40 cellular contexts compared by ENCODE assay signal in the genomic region with DNA sequence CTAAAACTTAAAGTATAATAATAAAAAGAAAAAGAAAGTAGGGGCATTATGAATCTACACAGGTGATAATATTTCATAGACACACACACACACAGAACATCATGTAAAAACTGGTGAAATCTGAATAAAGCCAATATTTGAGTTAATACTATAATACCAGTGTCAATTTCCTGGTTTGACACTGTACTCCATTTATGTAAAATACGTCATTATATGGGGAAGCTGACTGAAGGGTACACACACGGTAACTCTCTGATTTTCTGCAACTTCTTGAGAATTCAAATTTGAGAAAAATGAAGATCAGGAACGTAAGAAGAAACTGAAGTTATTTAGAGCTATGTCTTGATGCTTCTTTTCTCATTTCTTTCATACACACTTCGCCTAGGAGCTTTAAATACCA.
"Had no signal": no experiment of that assay in that cellular context is flagged by ENCODE, and none has a peak within 500 bp of the region (broad histone marks: within the 10 kb centered on the region; RNA-seq: fewer than 3 reads in every experiment).

No MANE protein-coding gene starts in this region.

- H3K4me3 ChIP-seq: adrenal gland, ascending aorta, body of pancreas, breast epithelium, cardiac muscle cell had no signal

- H3K27ac ChIP-seq: adrenal gland, ascending aorta, body of pancreas, brain microvascular endothelial cell, breast epithelium, cardiac muscle cell had no signal

- H3K9me3 ChIP-seq: adrenal gland, ascending aorta, body of pancreas had no signal

- H3K9me3 Mint-ChIP-seq: activated naive CD4-positive, alpha-beta T cell treated with anti-CD3 and anti-CD28 coated beads, Interleukin-2, amount 50 U/mL, for 24 hours; activated T-cell treated with anti-CD3 and anti-CD28 coated beads, Interleukin-2, amount 50 U/mL, for 4 hours; activated T-helper 1 cell treated with anti-CD3 and anti-CD28 coated beads, Interleukin-12 subunit alpha, Interleukin-12 subunit beta, Interleukin-2, Interleukin-4 antibody, amounts not matched to agents 30 ng/mL and 10 ng/mL and 1 ng/mL, durations not matched to agents 14 hours and 24 hours and 36 hours; activated T-helper 2 cell treated with anti-CD3 and anti-CD28 coated beads, Interferon-gamma antibody, Interleukin-2, Interleukin-4, amounts not matched to agents 10 μg/mL and 5 μg/mL and 100 μg/mL, durations not matched to agents 14 hours and 24 hours and 36 hours; central memory CD8-positive, alpha-beta T cell had no signal

- H3K27ac Mint-ChIP-seq: activated naive CD4-positive, alpha-beta T cell treated with anti-CD3 and anti-CD28 coated beads for 36 hours; activated naive CD4-positive, alpha-beta T cell treated with anti-CD3 and anti-CD28 coated beads, Interleukin-2, amount 10 ng/mL, durations not matched to agents 7 days and 5 days; activated naive CD4-positive, alpha-beta T cell treated with anti-CD3 and anti-CD28 coated beads, Interleukin-2, amount 50 U/mL, for 24 hours; activated naive CD4-positive, alpha-beta T cell treated with anti-CD3 and anti-CD28 coated beads, Interleukin-2, amount 50 U/mL, for 72 hours; activated naive CD8-positive, alpha-beta T cell; activated naive CD8-positive, alpha-beta T cell treated with anti-CD3 and anti-CD28 coated beads for 36 hours; activated naive CD8-positive, alpha-beta T cell treated with anti-CD3 and anti-CD28 coated beads, Interleukin-2, amount 10 ng/mL, durations not matched to agents 7 days and 5 days; activated naive CD8-positive, alpha-beta T cell treated with anti-CD3 and anti-CD28 coated beads, Interleukin-2, amount 50 U/mL, for 24 hours; activated T-cell treated with anti-CD3 and anti-CD28 coated beads, Interleukin-2, amount 50 U/mL, for 24 hours; activated T-cell treated with anti-CD3 and anti-CD28 coated beads, Interleukin-2, amount 50 U/mL, for 72 hours; activated T-helper 1 cell treated with anti-CD3 and anti-CD28 coated beads, Interleukin-12 subunit alpha, Interleukin-12 subunit beta, Interleukin-2, Interleukin-4 antibody, amounts not matched to agents 30 ng/mL and 10 ng/mL and 1 ng/mL, durations not matched to agents 14 hours and 24 hours and 36 hours; activated T-helper 17 cell treated with anti-CD3 and anti-CD28 coated beads, Interleukin-2, amount 50 U/mL, for 72 hours; activated T-helper 2 cell treated with anti-CD3 and anti-CD28 coated beads, Interferon-gamma antibody, Interleukin-2, Interleukin-4, amounts not matched to agents 10 μg/mL and 5 μg/mL and 100 μg/mL, durations not matched to agents 14 hours and 24 hours and 36 hours; brain had no signal

- H3K4me1 ChIP-seq: adrenal gland, ascending aorta, body of pancreas, breast epithelium had no signal

- H3K36me3 ChIP-seq: adrenal gland, ascending aorta, brain microvascular endothelial cell, breast epithelium, cardiac muscle cell had no signal

- H3K4me1 Mint-ChIP-seq: activated naive CD4-positive, alpha-beta T cell treated with anti-CD3 and anti-CD28 coated beads, Interleukin-2, amount 10 ng/mL, durations not matched to agents 7 days and 5 days; activated naive CD4-positive, alpha-beta T cell treated with anti-CD3 and anti-CD28 coated beads, Interleukin-2, amount 50 U/mL, for 24 hours; activated naive CD8-positive, alpha-beta T cell treated with anti-CD3 and anti-CD28 coated beads for 36 hours; activated naive CD8-positive, alpha-beta T cell treated with anti-CD3 and anti-CD28 coated beads, Interleukin-2, amount 10 ng/mL, durations not matched to agents 7 days and 5 days; activated naive CD8-positive, alpha-beta T cell treated with anti-CD3 and anti-CD28 coated beads, Interleukin-2, amount 50 U/mL, for 24 hours; activated T-helper 17 cell treated with anti-CD3 and anti-CD28 coated beads, Interleukin-2, amount 50 U/mL, for 72 hours; brain; central memory CD8-positive, alpha-beta T cell had no signal

- FAIRE-seq: astrocyte, bronchial epithelial cell had no signal

- H3K4me3 Mint-ChIP-seq: activated naive CD4-positive, alpha-beta T cell treated with anti-CD3 and anti-CD28 coated beads for 36 hours; activated naive CD4-positive, alpha-beta T cell treated with anti-CD3 and anti-CD28 coated beads, Interleukin-2, amount 10 ng/mL, durations not matched to agents 7 days and 5 days; activated naive CD4-positive, alpha-beta T cell treated with anti-CD3 and anti-CD28 coated beads, Interleukin-2, amount 50 U/mL, for 24 hours; activated naive CD8-positive, alpha-beta T cell; activated naive CD8-positive, alpha-beta T cell treated with anti-CD3 and anti-CD28 coated beads for 36 hours; activated naive CD8-positive, alpha-beta T cell treated with anti-CD3 and anti-CD28 coated beads, Interleukin-2, amount 10 ng/mL, durations not matched to agents 7 days and 5 days; activated naive CD8-positive, alpha-beta T cell treated with anti-CD3 and anti-CD28 coated beads, Interleukin-2, amount 50 U/mL, for 24 hours; activated T-cell treated with anti-CD3 and anti-CD28 coated beads, Interleukin-2, amount 50 U/mL, for 24 hours; activated T-cell treated with anti-CD3 and anti-CD28 coated beads, Interleukin-2, amount 50 U/mL, for 4 hours; activated T-cell treated with anti-CD3 and anti-CD28 coated beads, Interleukin-2, amount 50 U/mL, for 72 hours; activated T-helper 1 cell treated with anti-CD3 and anti-CD28 coated beads, Interleukin-12 subunit alpha, Interleukin-12 subunit beta, Interleukin-2, Interleukin-4 antibody, amounts not matched to agents 30 ng/mL and 10 ng/mL and 1 ng/mL, durations not matched to agents 14 hours and 24 hours and 36 hours; activated T-helper 17 cell treated with anti-CD3 and anti-CD28 coated beads, Interleukin-2, amount 50 U/mL, for 72 hours; brain; central memory CD8-positive, alpha-beta T cell had no signal

- H3K27me3 ChIP-seq: adrenal gland, ascending aorta, body of pancreas, brain microvascular endothelial cell, breast epithelium, cardiac muscle cell had no signal

- DNase-seq: activated effector memory CD4-positive, alpha-beta T cell treated with anti-CD3 and anti-CD28 coated beads, Interleukin-2, amount 50 U/mL, for 16 hours; activated effector memory CD4-positive, alpha-beta T cell treated with Interleukin-2 at 50 U/mL for 16 hours; activated gamma-delta T cell; activated gamma-delta T cell treated with Interleukin-2 at 50 U/mL for 16 hours; activated naive CD4-positive, alpha-beta T cell; activated naive CD4-positive, alpha-beta T cell treated with anti-CD3 and anti-CD28 coated beads for 36 hours; activated naive CD4-positive, alpha-beta T cell treated with anti-CD3 and anti-CD28 coated beads, Interleukin-2, amount 10 ng/mL, durations not matched to agents 7 days and 5 days; activated naive CD4-positive, alpha-beta T cell treated with anti-CD3 and anti-CD28 coated beads, Interleukin-2, amount 50 U/mL, for 16 hours; activated naive CD4-positive, alpha-beta T cell treated with Interleukin-2 at 50 U/mL for 16 hours; activated naive CD8-positive, alpha-beta T cell treated with anti-CD3 and anti-CD28 coated beads for 36 hours; activated naive CD8-positive, alpha-beta T cell treated with anti-CD3 and anti-CD28 coated beads, Interleukin-2, amount 10 ng/mL, durations not matched to agents 7 days and 5 days; activated naive CD8-positive, alpha-beta T cell treated with anti-CD3 and anti-CD28 coated beads, Interleukin-2, amount 50 U/mL, for 24 hours; activated T-cell treated with anti-CD3 and anti-CD28 coated beads, Interleukin-2, amount 50 U/mL, for 1 hour; activated T-cell treated with anti-CD3 and anti-CD28 coated beads, Interleukin-2, amount 50 U/mL, for 24 hours; activated T-cell treated with anti-CD3 and anti-CD28 coated beads, Interleukin-2, amount 50 U/mL, for 4 hours; activated T-cell treated with anti-CD3 and anti-CD28 coated beads, Interleukin-2, amount 50 U/mL, for 48 hours; activated T-cell treated with anti-CD3 and anti-CD28 coated beads, Interleukin-2, amount 50 U/mL, for 72 hours; adrenal gland; amniotic stem cell; amygdala; anterior cingulate cortex; aorta; body of pancreas; brain microvascular endothelial cell; caudate nucleus; central memory CD4-positive, alpha-beta T cell; cerebellar nuclear complex had no signal

- H3K27me3 Mint-ChIP-seq: activated naive CD4-positive, alpha-beta T cell treated with anti-CD3 and anti-CD28 coated beads, Interleukin-2, amount 10 ng/mL, durations not matched to agents 7 days and 5 days; brain had no signal

- H3K36me3 Mint-ChIP-seq: activated naive CD4-positive, alpha-beta T cell treated with anti-CD3 and anti-CD28 coated beads, Interleukin-2, amount 10 ng/mL, durations not matched to agents 7 days and 5 days; activated naive CD4-positive, alpha-beta T cell treated with anti-CD3 and anti-CD28 coated beads, Interleukin-2, amount 50 U/mL, for 24 hours; activated naive CD8-positive, alpha-beta T cell treated with anti-CD3 and anti-CD28 coated beads for 36 hours; activated naive CD8-positive, alpha-beta T cell treated with anti-CD3 and anti-CD28 coated beads, Interleukin-2, amount 10 ng/mL, durations not matched to agents 7 days and 5 days; brain had no signal

- ATAC-seq: activated naive CD4-positive, alpha-beta T cell treated with anti-CD3 and anti-CD28 coated beads, Interleukin-2, amount 50 U/mL, for 72 hours; activated naive CD8-positive, alpha-beta T cell treated with anti-CD3 and anti-CD28 coated beads, Interleukin-2, amount 50 U/mL, for 24 hours; activated T-cell treated with anti-CD3 and anti-CD28 coated beads, Interleukin-2, amount 50 U/mL, for 4 hours; activated T-cell treated with anti-CD3 and anti-CD28 coated beads, Interleukin-2, amount 50 U/mL, for 72 hours; activated T-helper 17 cell treated with anti-CD3 and anti-CD28 coated beads, Interleukin-2, amount 50 U/mL, for 72 hours; body of pancreas had no signal
